ENCODE assay signal across 8 cellular contexts in the genomic region with DNA sequence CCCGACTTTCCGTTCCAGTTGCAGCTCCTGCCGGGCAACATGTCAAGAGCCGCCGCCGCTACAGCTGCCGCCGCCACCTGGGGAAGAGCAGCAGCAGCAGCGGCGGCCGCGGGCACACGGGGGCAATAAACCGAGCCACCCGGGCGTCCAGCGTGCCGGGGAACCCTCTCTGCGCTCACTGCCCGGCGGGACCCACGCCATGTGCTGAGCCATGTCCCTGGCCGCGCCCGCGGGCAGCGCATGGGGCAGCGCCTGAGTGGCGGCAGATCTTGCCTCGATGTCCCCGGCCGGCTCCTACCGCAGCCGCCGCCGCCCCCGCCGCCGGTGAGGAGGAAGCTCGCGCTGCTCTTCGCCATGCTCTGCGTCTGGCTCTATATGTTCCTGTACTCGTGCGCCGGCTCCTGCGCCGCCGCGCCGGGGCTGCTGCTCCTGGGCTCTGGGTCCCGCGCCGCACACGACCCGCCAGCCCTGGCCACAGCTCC. TPM values are rescaled to one million over a fixed set of nuclear protein-coding genes. Genes with fewer than 3 reads are reported as not detected.
DNase-seq lines count a peak whose midpoint lies in the region; ATAC-seq, FAIRE-seq and TF ChIP-seq lines count a peak whose summit lies in the region.

No MANE protein-coding gene starts in this region.

- TF ChIP-seq POLR2A in HepG2 (IDR thresholded peaks at IDR 0.05; ENCODE audit: insufficient read depth in 1 of 2, low read depth in 2 of 2, low read length in 2 of 2) (no peak), suprapubic skin (IDR thresholded peaks at IDR 0.05) (no peak)

- peak overlapping the region; percentile 93 for H3K27ac ChIP-seq in HepG2 (ENCODE audit: extremely low read length, insufficient read depth, low read length)
- peak overlapping the region; percentile 69 for H3K27ac ChIP-seq in suprapubic skin

- intact Hi-C loops in HepG2 (cut with micrococcal nuclease; ENCODE audit: unreplicated experiment) = loop anchor here (2.0 to 10.0 kb wide), 2 partner anchors 71 to 483 kb away; no protein-coding TSS in a partner anchor

- BruUV-seq in HepG2 (replicated peaks; lab: Mats Ljungman, UMichigan) = no TSS peak

- peak; percentile 0 for ATAC-seq in HepG2

- 0 out of 5 replicates have a peak, but pooled peaks cover 0 to 3% of the 10 kb centered on the region in 2 experiments for H3K36me3 ChIP-seq in HepG2 (replicated peaks in 1 of 2; ENCODE audit: control insufficient read depth in 1 of 2, insufficient read depth in 2 of 2, low read length in 2 of 2)
- H3K36me3 ChIP-seq in suprapubic skin = no peaks in the 10 kb centered on the region

- peaks cover 0 to 4% of the 10 kb centered on the region in 2 experiments; a peak in 1 of 5 replicates for H3K27me3 ChIP-seq in HepG2 (ENCODE audit: control insufficient read depth in 1 of 2, insufficient read depth in 2 of 2, low read length in 2 of 2)
- H3K27me3 ChIP-seq in suprapubic skin = peaks cover 69% of the 10 kb centered on the region

- H3K4me3 ChIP-seq in AG10803 (ENCODE audit: low read length) (peak overlapping the region; percentile 85), astrocyte of the spinal cord (ENCODE audit: low read depth, low read length) (peak overlapping the region; percentile 89), HepG2 (replicated peaks in 1 of 3; ENCODE audit: insufficient read depth in 1 of 3, low read depth in 2 of 3, low read length in 3 of 3) (peak overlapping the region; percentile 92 to 99 (median 99)), suprapubic skin (peak overlapping the region; percentile 79)

- no peak; the same call in 1 of the 2 replicates for TF ChIP-seq RAD21 in HepG2 (CRISPR knock-in tag; IDR thresholded peaks at IDR 0.05)

- CTCF ChIA-PET in HepG2 (lab: Yijun Ruan, JAX; ENCODE audit: low intra/inter-chr PET ratio, low total read pairs) = no interaction called here

- peaks cover 22% of the 10 kb centered on the region for H4K20me1 ChIP-seq in HepG2 (ENCODE audit: insufficient read depth, low read length)

- POLR2A ChIA-PET in HepG2 (lab: Yijun Ruan, JAX) = interaction anchor here (0.6 to 14.0 kb wide), 28 partner anchors 8 to 863 kb away, joined by 3 to 288 read pairs (median 4); a partner anchor contains a TSS

- H3K4me2 ChIP-seq in HepG2 (ENCODE audit: low read depth, low read length) = peak overlapping the region; percentile 63

- no peak for FAIRE-seq in HepG2 (lab: Jason Lieb, UNC)

- TF ChIP-seq EP300 in HepG2 (IDR thresholded peaks at IDR 0.05; ENCODE audit: low read depth in 2 of 2, low read length in 2 of 2) (no peak), HepG2 (CRISPR knock-in tag; IDR thresholded peaks at IDR 0.05; ENCODE audit: borderline replicate concordance) (no peak), suprapubic skin (IDR thresholded peaks at IDR 0.05) (no peak)

- H3K9me3 ChIP-seq in HepG2 (ENCODE audit: low read length) (no peaks in the 10 kb centered on the region), suprapubic skin (no peaks in the 10 kb centered on the region)

- H3K79me2 ChIP-seq in HepG2 (ENCODE audit: insufficient read depth, low read length) = peaks cover 68% of the 10 kb centered on the region

- no peak for DNase-seq in AG10803 (ENCODE audit: low read depth)
- DNase-seq in GM20000 (ENCODE audit: low spot score) = peak; percentile 49
- peak; percentile 85 for DNase-seq in NCI-H1105 treated with DMSO at 0.1 percent for 48 hours (lab: John Stamatoyannopoulos, UW)
- DNase-seq in astrocyte of the spinal cord (ENCODE audit: low read depth, low spot score) = peak; percentile 35
- no peak for DNase-seq in HepG2 (ENCODE audit: low spot score)
- no peak for DNase-seq in suprapubic skin (ENCODE audit: low spot score in 2 of 2)
- DNase-seq in SW480 (ENCODE audit: low spot score) = no peak
- no peak for DNase-seq in NCI-H1694 treated with DMSO at 0.1 percent for 48 hours (lab: John Stamatoyannopoulos, UW)

- TF ChIP-seq CTCF in AG10803 (conservative IDR thresholded peaks at IDR 0.05; ENCODE audit: low read length) (no peak), GM20000 (IDR thresholded peaks at IDR 0.05; ENCODE audit: extremely low read depth, missing control alignments) (no peak), astrocyte of the spinal cord (IDR thresholded peaks at IDR 0.05; ENCODE audit: low read depth, low read length) (no peak), HepG2 (CRISPR knock-in tag; IDR thresholded peaks at IDR 0.05) (peak; percentile 2; the same call in 1 of the 2 replicates), suprapubic skin (IDR thresholded peaks at IDR 0.05) (no peak)

- H3K4me1 ChIP-seq in HepG2 (ENCODE audit: insufficient read depth, low read length) = peaks cover 22% of the 10 kb centered on the region
- peaks cover 74% of the 10 kb centered on the region for H3K4me1 ChIP-seq in suprapubic skin

- no peak overlapping the region for H2AFZ ChIP-seq in HepG2 (ENCODE audit: low read length)

- H3K9ac ChIP-seq in HepG2 (ENCODE audit: insufficient read depth, low read depth, low read length) = peak overlapping the region; percentile 90

- under 1% methylated on average over 25 of the region's 56 CpGs for WGBS in HepG2 (ENCODE audit: low lambda C conversion rate)
- 0% methylated on average over 5 of the region's 56 CpGs for WGBS in suprapubic skin

- in situ Hi-C loops in astrocyte of the spinal cord (cut with HindIII; ENCODE audit: low sequenced_read_pairs) = no loop called here
- in situ Hi-C loops in HepG2 (cut with HindIII; ENCODE audit: extremely low pct_ligation_motif_present, low pct_unique_long_range_greater_than_20kb) = no loop called here

TF ChIP-seq in HepG2, 621 proteins besides CTCF, POLR2A, EP300 and RAD21 (continues in another document):
- peak; percentile 12; the same call in 1 of the 2 replicates for TF ChIP-seq KDM5B (CRISPR knock-in tag; IDR thresholded peaks at IDR 0.05; ENCODE audit: borderline replicate concordance)
- TF ChIP-seq, protein P1, sequence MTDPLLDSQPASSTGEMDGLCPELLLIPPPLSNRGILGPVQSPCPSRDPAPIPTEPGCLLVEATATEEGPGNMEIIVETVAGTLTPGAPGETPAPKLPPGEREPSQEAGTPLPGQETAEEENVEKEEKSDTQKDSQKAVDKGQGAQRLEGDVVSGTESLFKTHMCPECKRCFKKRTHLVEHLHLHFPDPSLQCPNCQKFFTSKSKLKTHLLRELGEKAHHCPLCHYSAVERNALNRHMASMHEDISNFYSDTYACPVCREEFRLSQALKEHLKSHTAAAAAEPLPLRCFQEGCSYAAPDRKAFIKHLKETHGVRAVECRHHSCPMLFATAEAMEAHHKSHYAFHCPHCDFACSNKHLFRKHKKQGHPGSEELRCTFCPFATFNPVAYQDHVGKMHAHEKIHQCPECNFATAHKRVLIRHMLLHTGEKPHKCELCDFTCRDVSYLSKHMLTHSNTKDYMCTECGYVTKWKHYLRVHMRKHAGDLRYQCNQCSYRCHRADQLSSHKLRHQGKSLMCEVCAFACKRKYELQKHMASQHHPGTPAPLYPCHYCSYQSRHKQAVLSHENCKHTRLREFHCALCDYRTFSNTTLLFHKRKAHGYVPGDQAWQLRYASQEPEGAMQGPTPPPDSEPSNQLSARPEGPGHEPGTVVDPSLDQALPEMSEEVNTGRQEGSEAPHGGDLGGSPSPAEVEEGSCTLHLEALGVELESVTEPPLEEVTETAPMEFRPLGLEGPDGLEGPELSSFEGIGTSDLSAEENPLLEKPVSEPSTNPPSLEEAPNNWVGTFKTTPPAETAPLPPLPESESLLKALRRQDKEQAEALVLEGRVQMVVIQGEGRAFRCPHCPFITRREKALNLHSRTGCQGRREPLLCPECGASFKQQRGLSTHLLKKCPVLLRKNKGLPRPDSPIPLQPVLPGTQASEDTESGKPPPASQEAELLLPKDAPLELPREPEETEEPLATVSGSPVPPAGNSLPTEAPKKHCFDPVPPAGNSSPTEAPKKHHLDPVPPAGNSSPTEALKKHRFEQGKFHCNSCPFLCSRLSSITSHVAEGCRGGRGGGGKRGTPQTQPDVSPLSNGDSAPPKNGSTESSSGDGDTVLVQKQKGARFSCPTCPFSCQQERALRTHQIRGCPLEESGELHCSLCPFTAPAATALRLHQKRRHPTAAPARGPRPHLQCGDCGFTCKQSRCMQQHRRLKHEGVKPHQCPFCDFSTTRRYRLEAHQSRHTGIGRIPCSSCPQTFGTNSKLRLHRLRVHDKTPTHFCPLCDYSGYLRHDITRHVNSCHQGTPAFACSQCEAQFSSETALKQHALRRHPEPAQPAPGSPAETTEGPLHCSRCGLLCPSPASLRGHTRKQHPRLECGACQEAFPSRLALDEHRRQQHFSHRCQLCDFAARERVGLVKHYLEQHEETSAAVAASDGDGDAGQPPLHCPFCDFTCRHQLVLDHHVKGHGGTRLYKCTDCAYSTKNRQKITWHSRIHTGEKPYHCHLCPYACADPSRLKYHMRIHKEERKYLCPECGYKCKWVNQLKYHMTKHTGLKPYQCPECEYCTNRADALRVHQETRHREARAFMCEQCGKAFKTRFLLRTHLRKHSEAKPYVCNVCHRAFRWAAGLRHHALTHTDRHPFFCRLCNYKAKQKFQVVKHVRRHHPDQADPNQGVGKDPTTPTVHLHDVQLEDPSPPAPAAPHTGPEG (CRISPR knock-in tag; IDR thresholded peaks at IDR 0.05) = 0 out of 2 replicates have a peak, but pooled peaks have one; percentile 8

RNA-seq across cellular contexts. Expression of a gene that starts 0.4 kb away (rescaled TPM):
- total RNA-seq in HepG2 (2016; rRNA removed; fragmentation: Illumina TruSeq; extraction: Trizol) = 35.3 and 39.5 TPM in 2 replicates
- 5.0 and 5.5 TPM in 2 replicates for total RNA-seq in HepG2 (2016; cell fraction: cytosol; rRNA removed; fragmentation: Illumina TruSeq; extraction: Trizol; ENCODE audit: low read depth)
- total RNA-seq in HepG2 (2016; cell fraction: insoluble cytoplasmic fraction; rRNA removed; fragmentation: Illumina TruSeq; extraction: Trizol) = 33.5 and 37.1 TPM in 2 replicates
- total RNA-seq in HepG2 (2016; cell fraction: membrane; rRNA removed; fragmentation: Illumina TruSeq; extraction: Trizol) = 21.9 and 24.5 TPM in 2 replicates
- 34.7 and 37.1 TPM in 2 replicates for total RNA-seq in HepG2 (2016; cell fraction: nucleus; rRNA removed; fragmentation: Illumina TruSeq; extraction: Trizol)
- 14.6 and 15.7 TPM in 2 replicates for polyA plus RNA-seq in HepG2 (2011; rRNA removed)
- polyA plus RNA-seq in HepG2 (2011; cell fraction: cytosol; rRNA removed) = 10.2 and 10.4 TPM in 2 replicates
- 16.6 and 20.5 TPM in 2 replicates for polyA plus RNA-seq in HepG2 (2011; cell fraction: nucleus; rRNA removed)
- polyA plus RNA-seq in HepG2 (2012) = 15.3 and 18.6 TPM in 2 replicates
- 1.9 and 2.3 TPM in 2 replicates for polyA plus RNA-seq in HepG2 (2016; cell fraction: cytosol; fragmentation: Illumina TruSeq; extraction: Trizol; ENCODE audit: low read depth)
- polyA plus RNA-seq in HepG2 (2016; cell fraction: insoluble cytoplasmic fraction; fragmentation: Illumina TruSeq; extraction: Trizol; ENCODE audit: low read depth) = 19.7 and 21.9 TPM in 2 replicates
- 7.2 and 7.3 TPM in 2 replicates for polyA plus RNA-seq in HepG2 (2016; cell fraction: membrane; fragmentation: Illumina TruSeq; extraction: Trizol; ENCODE audit: low read depth)
- 39.2 and 41.9 TPM in 2 replicates for polyA plus RNA-seq in HepG2 (2016; cell fraction: nucleus; fragmentation: Illumina TruSeq; extraction: Trizol; ENCODE audit: insufficient read depth, low read depth)
- 67.6 TPM in 1 of 2 replicates, not detected in the other for polyA minus RNA-seq in HepG2 (2011; rRNA and poly(A)+ RNA removed; ENCODE audit: low replicate concordance)
- 34.2 and 35.7 TPM in 2 replicates for polyA minus RNA-seq in HepG2 (2011; cell fraction: cytosol; rRNA and poly(A)+ RNA removed)
- polyA minus RNA-seq in HepG2 (2011; cell fraction: nucleus; rRNA and poly(A)+ RNA removed) = 25.6 and 26.4 TPM in 2 replicates
- 10 to 100 TPM in 3 of 4 donors, 1 to 10 TPM in 1; 7.3 to 21.2 (median 14.7) TPM for total RNA-seq in suprapubic skin

Comparison
In these comparisons a context has a peak if more than half of its experiments do, and no peak if none do; other contexts are left out.
1. DNase-seq: peak in GM20000 (single experiment), NCI-H1105 treated with DMSO at 0.1 percent for 48 hours (single experiment) and astrocyte of the spinal cord (single experiment); none in AG10803 (single experiment), HepG2 (single experiment), suprapubic skin (0 of 2), SW480 (single experiment) and NCI-H1694 treated with DMSO at 0.1 percent for 48 hours (single experiment).
2. Peak in every context shown above with its lines, with median percentiles within 50 percentile points of each other: H3K4me3 ChIP-seq.